ENCODE assay signal across 10 cellular contexts in genomic region chr6:155290491-155290890, GRCh38. TPM values are rescaled to one million over a fixed set of nuclear protein-coding genes. Genes with fewer than 3 reads are reported as not detected.
"Had no signal": no experiment of that assay in that cellular context is flagged by ENCODE, and none has a peak within 500 bp of the region (broad histone marks: within the 10 kb centered on the region; RNA-seq: fewer than 3 reads in every experiment).

No MANE protein-coding gene starts in this region.

- ATAC-seq: HCT116, HepG2 had no signal

- H3K27ac ChIP-seq: GM23248, HL-60 had no signal

- H3K4me1 ChIP-seq: HAP-1 had no signal

- H3K27ac Mint-ChIP-seq: IgD-negative memory B cell had no signal

- DNase-seq: GM23248, GOT3, H7 had no signal

- H3K27me3 Mint-ChIP-seq: IgD-negative memory B cell had no signal

- H3K9me3 Mint-ChIP-seq: IgD-negative memory B cell had no signal

- H3K4me3 Mint-ChIP-seq: IgD-negative memory B cell had no signal

- H3K9ac ChIP-seq: GM23248 had no signal

- H3K4me3 ChIP-seq: GM23248, HAP-1 had no signal

RNA-seq across cellular contexts. Expression of gene CLDN20, which starts 26.7 kb away (rescaled TPM):
- total RNA-seq: GM23248, H4, H7, HepG2, HT1080 had no signal
- polyA plus RNA-seq: GM23248, HepG2, IgD-negative memory B cell had no signal
